1 cellular context compared by ENCODE assay signal in genomic region chr12:93502802-93503623, GRCh38.
TF ChIP-seq lines count a peak whose summit lies in the region.

No MANE protein-coding gene starts in this region.

TF ChIP-seq in HEK293, 187 proteins besides CTCF, POLR2A, EP300 and RAD21 (continued from another document):
- TF ChIP-seq ZNF26 (tag by site-specific recombination; IDR thresholded peaks at IDR 0.05) (no peak), ZNF664 (tag by site-specific recombination; IDR thresholded peaks at IDR 0.05) (peak; percentile 44; the same call in 1 of the 2 replicates), GLIS2 (tag by site-specific recombination; IDR thresholded peaks at IDR 0.05) (no peak)
